ENCODE assay signal across 16 cellular contexts in the genomic region with DNA sequence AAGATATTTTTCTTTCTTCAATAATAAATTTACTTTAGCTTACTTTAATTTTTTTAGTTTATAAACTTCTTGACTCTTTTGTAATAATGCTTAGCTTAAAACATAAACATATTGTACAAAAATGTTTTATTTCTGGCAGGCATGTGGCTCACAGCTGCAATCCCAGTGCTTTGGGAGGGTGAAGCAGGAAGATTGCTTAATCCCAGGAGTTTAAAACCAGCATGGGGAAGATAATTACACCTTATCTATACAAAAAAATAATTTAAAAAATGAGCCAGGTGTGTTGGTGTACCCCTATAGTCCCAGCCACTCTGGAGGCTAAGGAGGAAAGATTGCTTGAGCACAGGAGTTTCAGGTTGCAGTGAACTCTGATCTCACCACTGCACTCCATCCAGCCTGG.
DNase-seq lines count a peak whose midpoint lies in the region; ATAC-seq and TF ChIP-seq lines count a peak whose summit lies in the region.
"Had no signal": no experiment of that assay in that cellular context is flagged by ENCODE, and none has a peak within 500 bp of the region (broad histone marks: within the 10 kb centered on the region; RNA-seq: fewer than 3 reads in every experiment).

No MANE protein-coding gene starts in this region.

- H3K79me1 ChIP-seq in IMR-90 (ENCODE audit: low read depth in 1 of 2, low read length in 2 of 2) = no peaks in the 10 kb centered on the region

- H3K56ac ChIP-seq in IMR-90 (ENCODE audit: extremely low read depth, insufficient read depth, low read length) = no peak overlapping the region

- no peak overlapping the region for H3K23ac ChIP-seq in IMR-90 (ENCODE audit: low read depth, low read length)

- H4K8ac ChIP-seq in IMR-90 (ENCODE audit: low read depth in 2 of 2, low read length in 2 of 2) = no peak overlapping the region

- TF ChIP-seq CTCF in IMR-90 (conservative IDR thresholded peaks at IDR 0.05; ENCODE audit: low read depth, low read length) (no peak), fibroblast of villous mesenchyme (IDR thresholded peaks at IDR 0.05; ENCODE audit: insufficient read depth, low read depth, low read length) (no peak), coronary artery (IDR thresholded peaks at IDR 0.05) (no peak)

- no peak for TF ChIP-seq POLR2A in IMR-90 (IDR thresholded peaks at IDR 0.05; ENCODE audit: low read depth, low read length)

- H3K9me3 ChIP-seq in GM23248 (ENCODE audit: low read depth) = no peaks in the 10 kb centered on the region
- H3K9me3 ChIP-seq in IMR-90 (ENCODE audit: control insufficient read depth, insufficient read depth, low read length) = no peaks in the 10 kb centered on the region
- H3K9me3 ChIP-seq: BLaER1, Caco-2 had no signal

- BruUV-seq in IMR-90 (replicated peaks; lab: Mats Ljungman, UMichigan) = no TSS peak

- H3K9ac ChIP-seq in GM23248 = no peak overlapping the region
- H3K9ac ChIP-seq in IMR-90 (ENCODE audit: low read depth, low read length) = no peak overlapping the region
- H3K9ac ChIP-seq: BLaER1 had no signal

- no peak overlapping the region for H3K4me2 ChIP-seq in GM23248 (ENCODE audit: unreplicated experiment)
- H3K4me2 ChIP-seq in IMR-90 (ENCODE audit: low read depth, low read length) = no peak overlapping the region
- H3K4me2 ChIP-seq: BLaER1 had no signal

- no peaks in the 10 kb centered on the region for H3K27me3 ChIP-seq in GM23248 (replicated peaks; ENCODE audit: insufficient read depth)
- no peaks in the 10 kb centered on the region for H3K27me3 ChIP-seq in IMR-90 (ENCODE audit: control insufficient read depth, insufficient read depth, low read length)
- no peaks in the 10 kb centered on the region for H3K27me3 ChIP-seq in H7 (ENCODE audit: control insufficient read depth, insufficient read depth, low read length)
- H3K27me3 ChIP-seq: BLaER1 had no signal

- H2BK20ac ChIP-seq in IMR-90 (ENCODE audit: low read depth, low read length) = no peak overlapping the region

- no peak overlapping the region for H2BK120ac ChIP-seq in IMR-90 (ENCODE audit: low read depth, low read length)

- POLR2A ChIA-PET in IMR-90 (lab: Charles Lee; ENCODE audit: unreplicated experiment) = no interaction called here

- H2BK5ac ChIP-seq in IMR-90 (ENCODE audit: low read depth, low read length, poor library complexity, severe bottlenecking) = no peak overlapping the region

- no peak overlapping the region for H3K14ac ChIP-seq in IMR-90 (replicated peaks; ENCODE audit: low read depth, low read length)

- no peak overlapping the region for H2AK9ac ChIP-seq in IMR-90 (replicated peaks; ENCODE audit: low read depth, low read length, poor library complexity)

- 0 out of 2 replicates have a peak, but pooled peaks cover 3% of the 10 kb centered on the region for H3K9me1 ChIP-seq in IMR-90 (ENCODE audit: insufficient read depth, low read length)

- no peak overlapping the region for H4K91ac ChIP-seq in IMR-90 (ENCODE audit: insufficient read depth, low read depth, low read length)

- H3F3A ChIP-seq in GM23248 (ENCODE audit: insufficient read depth) = no peaks in the 10 kb centered on the region

- no peak overlapping the region for H3K4me3 ChIP-seq in GM23248
- H3K4me3 ChIP-seq in IMR-90 (ENCODE audit: insufficient read depth, low read depth, low read length) = no peak overlapping the region
- H3K4me3 ChIP-seq in fibroblast of villous mesenchyme (ENCODE audit: low read depth, low read length) = no peak overlapping the region
- no peak overlapping the region for H3K4me3 ChIP-seq in H7 (ENCODE audit: insufficient read depth, low read depth, low read length)
- H3K4me3 ChIP-seq in coronary artery = no peak overlapping the region
- H3K4me3 ChIP-seq: BLaER1 had no signal

- no peak for TF ChIP-seq RAD21 in IMR-90 (IDR thresholded peaks at IDR 0.05; ENCODE audit: low read length)

- H3K4me1 ChIP-seq in GM23248 (ENCODE audit: insufficient read depth) = no peaks in the 10 kb centered on the region
- no peaks in the 10 kb centered on the region; the same call in 1 of the 2 replicates for H3K4me1 ChIP-seq in IMR-90 (ENCODE audit: control insufficient read depth, insufficient read depth, low read length)
- H3K4me1 ChIP-seq: BLaER1, Caco-2 had no signal

- H2AK5ac ChIP-seq in IMR-90 (ENCODE audit: low read depth, low read length) = no peak overlapping the region

- peak; percentile 13 for DNase-seq in GM23248
- peak; percentile 37 for DNase-seq in IMR-90
- peak; percentile 61 for DNase-seq in fibroblast of gingiva (ENCODE audit: low read depth)
- DNase-seq in fibroblast of villous mesenchyme (ENCODE audit: low read depth) = peak; percentile 66
- no peak for DNase-seq in NCI-H524 (lab: John Stamatoyannopoulos, UW)
- no peak for DNase-seq in NK-92 treated with Interleukin-12 subunit alpha and Interleukin-12 subunit beta, amount 100 ng/mL, for 24 hours (lab: John Stamatoyannopoulos, UW)
- DNase-seq in H7 = no peak
- DNase-seq in coronary artery (ENCODE audit: low spot score) = no peak
- DNase-seq: AML-193; Caco-2; CD8-positive, alpha-beta memory T cell; DND-41; GDM1 had no signal

- no peaks in the 10 kb centered on the region for H4K20me1 ChIP-seq in GM23248 (ENCODE audit: insufficient read depth)
- H4K20me1 ChIP-seq in IMR-90 (ENCODE audit: insufficient read depth, low read length) = no peaks in the 10 kb centered on the region
- H4K20me1 ChIP-seq: BLaER1 had no signal

- no peak overlapping the region for H3K4ac ChIP-seq in IMR-90 (ENCODE audit: low read depth, low read length)

- no peak overlapping the region for H2BK15ac ChIP-seq in IMR-90 (ENCODE audit: low read depth, low read length)

- dilution Hi-C loops in IMR-90 (cut with HindIII; ENCODE audit: low sequenced_read_pairs, unreplicated experiment) = no loop called here

- H2AFZ ChIP-seq in GM23248 (no peak overlapping the region), IMR-90 (replicated peaks; ENCODE audit: low read length, poor library complexity) (no peak overlapping the region)

- peaks cover 4% of the 10 kb centered on the region; the same call in 1 of the 2 replicates for H3K79me2 ChIP-seq in GM23248 (ENCODE audit: insufficient read depth)

- peak; percentile 46; the same call in 1 of the 2 replicates for ATAC-seq in IMR-90 (ENCODE audit: low read depth)
- ATAC-seq: HCT116 had no signal

- intact Hi-C loops in IMR-90 (cut with micrococcal nuclease) = loop anchor here (5.0 kb wide), 1 partner anchor 504 kb away; no protein-coding TSS in a partner anchor

- no peaks in the 10 kb centered on the region for H3K9me2 ChIP-seq in GM23248 (ENCODE audit: insufficient read depth)

- H3K27ac ChIP-seq in GM23248 (no peak overlapping the region), IMR-90 (ENCODE audit: insufficient read depth, low read length) (peak overlapping the region; percentile 57; the same call in 1 of the 2 replicates), coronary artery (no peak overlapping the region)
- H3K27ac ChIP-seq: BLaER1, HL-60 had no signal

- in situ Hi-C loops in GM23248 (cut with MboI) (loop anchor here (10.0 to 25.0 kb wide), 2 partner anchors 496 to 659 kb away; no protein-coding TSS in a partner anchor), IMR-90 (cut with MboI; ENCODE audit: low sequenced_read_pairs) (loop anchor here (10.0 to 25.0 kb wide), 2 partner anchors 486 to 659 kb away; no protein-coding TSS in a partner anchor)

- no peak overlapping the region for H4K5ac ChIP-seq in IMR-90 (ENCODE audit: low read depth, low read length)

- CTCF ChIA-PET in IMR-90 (lab: Yijun Ruan, JAX) = no interaction called here

- H3K18ac ChIP-seq in IMR-90 (ENCODE audit: low read depth, low read length) = no peak overlapping the region

- H3K36me3 ChIP-seq in GM23248 (ENCODE audit: low read depth) (no peaks in the 10 kb centered on the region), IMR-90 (ENCODE audit: control insufficient read depth, insufficient read depth, low read length) (no peaks in the 10 kb centered on the region), H7 (replicated peaks; ENCODE audit: control insufficient read depth, insufficient read depth, low read length) (no peaks in the 10 kb centered on the region)
- H3K36me3 ChIP-seq: BLaER1 had no signal

TF ChIP-seq in IMR-90, 13 proteins besides CTCF, POLR2A, EP300 and RAD21:
- TF ChIP-seq CEBPB (IDR thresholded peaks at IDR 0.05; ENCODE audit: low read depth, low read length) (peak; percentile 59), RFX5 (IDR thresholded peaks at IDR 0.05; ENCODE audit: low read depth, low read length) (no peak)

Comparison
In these comparisons a context has a peak if more than half of its experiments do, and no peak if none do; other contexts are left out.
1. DNase-seq: peak in GM23248 (single experiment), IMR-90 (single experiment), fibroblast of gingiva (single experiment) and fibroblast of villous mesenchyme (single experiment); none in NCI-H524 (0 of 2), NK-92 treated with Interleukin-12 subunit alpha and Interleukin-12 subunit beta, amount 100 ng/mL, for 24 hours (single experiment), H7 (single experiment) and coronary artery (single experiment).